In the genomic region with DNA sequence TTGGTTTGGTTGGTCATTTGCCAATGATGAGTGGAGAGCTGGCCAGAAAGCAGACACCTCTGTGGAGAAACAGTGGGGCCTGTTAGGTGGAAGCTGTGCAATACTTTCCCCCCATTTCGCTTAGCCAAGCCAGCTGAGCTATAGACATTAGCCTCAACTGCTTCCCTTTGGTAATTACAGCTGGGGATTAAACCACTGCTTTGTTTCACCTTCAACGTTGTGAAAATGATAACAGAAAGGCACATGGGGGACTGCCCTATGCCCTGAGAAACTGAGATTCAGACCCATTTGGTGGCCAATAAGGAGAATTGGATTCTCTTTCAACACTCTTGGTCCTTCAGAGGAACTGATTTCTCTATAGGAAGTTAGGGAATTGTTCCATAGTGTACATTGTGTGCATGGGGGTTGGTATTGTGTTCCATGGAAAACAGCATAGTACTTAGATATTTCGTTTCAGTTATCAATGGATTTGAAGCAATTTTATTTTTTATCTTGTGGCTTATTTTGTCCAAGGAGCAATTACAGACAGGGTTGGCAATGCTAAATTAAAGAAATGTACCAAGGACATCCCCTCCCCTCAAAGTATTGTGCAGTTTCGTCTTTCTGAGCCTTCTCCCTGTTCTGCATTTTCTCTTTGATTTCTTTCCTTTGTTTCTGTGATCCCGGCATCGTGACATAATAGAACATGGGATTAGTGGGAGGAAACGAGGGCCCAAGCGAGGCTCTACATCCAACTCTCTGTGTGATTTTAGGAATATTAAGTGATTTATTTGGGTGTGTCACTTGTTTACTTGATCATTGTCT, we compare ENCODE assay signal across 25 cellular contexts.
"Had no signal": no experiment of that assay in that cellular context is flagged by ENCODE, and none has a peak within 500 bp of the region (broad histone marks: within the 10 kb centered on the region; RNA-seq: fewer than 3 reads in every experiment).

No MANE protein-coding gene starts in this region.

- H3K36me3 ChIP-seq: WERI-Rb-1 had no signal

- H3K27ac ChIP-seq: SK-N-MC, WERI-Rb-1 had no signal

- H3K4me3 ChIP-seq: SK-N-MC had no signal

- FAIRE-seq: RCC 7860 had no signal

- ATAC-seq: activated CD4-positive, alpha-beta T cell treated with anti-CD3 and anti-CD28 coated beads for 36 hours; PC-3; T-cell had no signal

- DNase-seq: activated CD4-positive, alpha-beta memory T cell treated with anti-CD3 and anti-CD28 coated beads, Interleukin-2, amount 10 ng/mL, durations not matched to agents 7 days and 5 days; activated CD4-positive, alpha-beta T cell treated with anti-CD3 and anti-CD28 coated beads for 36 hours; activated CD4-positive, alpha-beta T cell treated with anti-CD3 and anti-CD28 coated beads, Interleukin-2, amount 50 U/mL, for 1 hour; activated gamma-delta T cell treated with Interleukin-2 at 50 U/mL for 16 hours; activated naive CD4-positive, alpha-beta T cell treated with anti-CD3 and anti-CD28 coated beads, Interleukin-2, amount 10 ng/mL, durations not matched to agents 7 days and 5 days; activated naive CD8-positive, alpha-beta T cell treated with anti-CD3 and anti-CD28 coated beads for 36 hours; activated T-cell treated with anti-CD3 and anti-CD28 coated beads for 4 hours; activated T-cell treated with anti-CD3 and anti-CD28 coated beads, Interleukin-2, amount 50 U/mL, for 48 hours; KG1; NCI-H1048; NCI-H1417; NCI-H1930; NCI-H2171; NCI-H2227 treated with DMSO at 0.1 percent for 48 hours; NCI-H446 treated with DMSO at 0.1 percent for 48 hours; NCI-H524 treated with DMSO at 0.1 percent for 48 hours; NCI-H82; NK-92 treated with Interleukin-12 subunit alpha and Interleukin-12 subunit beta, amount 100 ng/mL, for 24 hours; PC-3; SIG-M5; T-cell; T-helper 2 cell; WERI-Rb-1 had no signal
